ENCODE assay signal across 30 cellular contexts in the genomic region with DNA sequence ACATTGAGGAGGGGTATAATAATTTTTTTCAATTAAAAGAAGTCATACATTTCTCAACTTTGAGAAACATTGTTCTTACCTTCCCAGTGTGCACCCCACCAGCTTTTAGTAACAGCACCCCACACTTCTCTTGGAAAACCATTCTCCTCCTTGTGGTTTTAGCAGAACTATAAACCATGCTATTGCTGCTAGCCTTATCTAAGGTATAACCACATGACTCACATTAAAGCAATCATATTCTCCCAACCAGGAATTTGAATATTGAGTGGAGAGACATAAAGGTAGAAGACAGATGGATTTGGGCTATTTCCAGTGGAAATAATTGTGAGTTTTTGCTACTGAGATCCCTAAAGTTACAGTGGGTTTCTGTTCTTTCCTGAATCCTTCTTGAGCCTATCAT.
"Had no signal": no experiment of that assay in that cellular context is flagged by ENCODE, and none has a peak within 500 bp of the region (broad histone marks: within the 10 kb centered on the region; RNA-seq: fewer than 3 reads in every experiment).

No MANE protein-coding gene starts in this region.

- H3K27me3 ChIP-seq: pancreas, spleen, suprapubic skin, tibial artery, upper lobe of right lung had no signal

- H3K9me3 Mint-ChIP-seq: nephron; stimulated activated effector memory CD8-positive, alpha-beta T cell treated with anti-CD3 and anti-CD28 coated beads, Interleukin-12 subunit alpha, Interleukin-12 subunit beta, amount 100 ng/mL, for 72 hours; stimulated activated naive CD8-positive, alpha-beta T cell treated with anti-CD3 and anti-CD28 coated beads, Interleukin-15, Interleukin-2, amounts not matched to agents 100 ng/mL and 50 ng/mL, for 24 hours had no signal

- FAIRE-seq: keratinocyte, pancreas, urothelium cell line had no signal

- H3K4me3 ChIP-seq: left ventricle myocardium inferior, lung, pancreas, prostate gland, skin epidermis, spleen, suprapubic skin, thoracic aorta, tibial artery, upper lobe of right lung had no signal

- H3K27ac ChIP-seq: left ventricle myocardium inferior, pancreas, prostate gland, skin epidermis, spleen, suprapubic skin, thoracic aorta, tibial artery, upper lobe of right lung had no signal

- H3K4me3 Mint-ChIP-seq: memory B cell; naive thymus-derived CD8-positive, alpha-beta T cell; nephron; neural crest cell; stimulated activated effector memory CD8-positive, alpha-beta T cell treated with anti-CD3 and anti-CD28 coated beads, Interleukin-12 subunit alpha, Interleukin-12 subunit beta, amount 100 ng/mL, for 72 hours; stimulated activated naive CD8-positive, alpha-beta T cell treated with anti-CD3 and anti-CD28 coated beads, Interleukin-15, Interleukin-2, amounts not matched to agents 100 ng/mL and 50 ng/mL, for 24 hours had no signal

- H3K36me3 ChIP-seq: left ventricle myocardium inferior, pancreas, prostate gland, spleen, suprapubic skin, thoracic aorta, tibial artery, upper lobe of right lung had no signal

- H3K9me3 ChIP-seq: pancreas, prostate gland, suprapubic skin, thoracic aorta, tibial artery, upper lobe of right lung had no signal

- H3K27ac Mint-ChIP-seq: memory B cell; naive thymus-derived CD8-positive, alpha-beta T cell; nephron; stimulated activated effector memory CD8-positive, alpha-beta T cell treated with anti-CD3 and anti-CD28 coated beads, Interleukin-12 subunit alpha, Interleukin-12 subunit beta, amount 100 ng/mL, for 72 hours; stimulated activated naive CD8-positive, alpha-beta T cell treated with anti-CD3 and anti-CD28 coated beads, Interleukin-15, Interleukin-2, amounts not matched to agents 100 ng/mL and 50 ng/mL, for 24 hours had no signal

- H3K4me1 ChIP-seq: left ventricle myocardium inferior, pancreas, prostate gland, spleen, suprapubic skin, upper lobe of right lung had no signal

- DNase-seq: hippocampal formation; kidney glomerular epithelial cell; left cardiac atrium; left ventricle myocardium inferior; midbrain; naive thymus-derived CD8-positive, alpha-beta T cell; nucleus accumbens; pancreas; posterior cingulate gyrus; retina; right cardiac atrium; spleen; stimulated activated CD4-positive, alpha-beta T cell treated with anti-CD3 and anti-CD28 coated beads, Interleukin-4, amount 100 ng/mL, for 24 hours; stimulated activated naive CD4-positive, alpha-beta T cell; tibial artery; trophoblast cell; upper lobe of right lung had no signal

- H3K4me1 Mint-ChIP-seq: memory B cell; naive thymus-derived CD8-positive, alpha-beta T cell; nephron; neural crest cell; stimulated activated effector memory CD8-positive, alpha-beta T cell treated with anti-CD3 and anti-CD28 coated beads, Interleukin-12 subunit alpha, Interleukin-12 subunit beta, amount 100 ng/mL, for 72 hours had no signal

- H3K36me3 Mint-ChIP-seq: memory B cell; naive thymus-derived CD8-positive, alpha-beta T cell; stimulated activated effector memory CD8-positive, alpha-beta T cell treated with anti-CD3 and anti-CD28 coated beads, Interleukin-12 subunit alpha, Interleukin-12 subunit beta, amount 100 ng/mL, for 72 hours had no signal

- ATAC-seq: left cardiac atrium; naive thymus-derived CD8-positive, alpha-beta T cell; pancreas; right cardiac atrium; sciatic nerve; stimulated activated effector memory CD8-positive, alpha-beta T cell treated with anti-CD3 and anti-CD28 coated beads, Interleukin-12 subunit alpha, Interleukin-12 subunit beta, amount 100 ng/mL, for 72 hours; upper lobe of right lung had no signal
